ENCODE assay signal across 30 cellular contexts in genomic region chr3:5497497-5497896, GRCh38.
"Had no signal": no experiment of that assay in that cellular context is flagged by ENCODE, and none has a peak within 500 bp of the region (broad histone marks: within the 10 kb centered on the region; RNA-seq: fewer than 3 reads in every experiment).

No MANE protein-coding gene starts in this region.

- H3K4me3 ChIP-seq: adrenal gland, body of pancreas, esophagus muscularis mucosa, gastrocnemius medialis, heart left ventricle had no signal

- DNase-seq: activated B cell treated with CpG ODN at 0.5 μM for 24 hours; activated CD4-positive, alpha-beta T cell treated with anti-CD3 and anti-CD28 coated beads for 48 hours; activated CD4-positive, alpha-beta T cell treated with anti-CD3 and anti-CD28 coated beads, Interleukin-2, amount 50 U/mL, for 1 hour; activated CD4-positive, alpha-beta T cell treated with anti-CD3 and anti-CD28 coated beads, Interleukin-2, amount 50 U/mL, for 48 hours; activated CD8-positive, alpha-beta memory T cell treated with anti-CD3 and anti-CD28 coated beads for 24 hours; activated CD8-positive, alpha-beta T cell treated with anti-CD3 and anti-CD28 coated beads for 36 hours; activated effector memory CD4-positive, alpha-beta T cell treated with anti-CD3 and anti-CD28 coated beads, Interleukin-2, amount 50 U/mL, for 16 hours; activated naive CD4-positive, alpha-beta T cell treated with anti-CD3 and anti-CD28 coated beads, Interleukin-2, amount 10 ng/mL, durations not matched to agents 7 days and 5 days; activated naive CD8-positive, alpha-beta T cell treated with anti-CD3 and anti-CD28 coated beads, Interleukin-2, amount 50 U/mL, for 24 hours; activated T-cell treated with anti-CD3 and anti-CD28 coated beads, Interleukin-2, amount 50 U/mL, for 4 hours; adrenal gland; amygdala; aorta; body of pancreas; caudate nucleus; cortex of kidney; dermis blood vessel endothelial cell; effector CD4-positive, alpha-beta T cell; effector memory CD8-positive, alpha-beta T cell; gastrocnemius medialis; glutamatergic neuron; heart left ventricle; T-helper 17 cell; T1000; WERI-Rb-1 had no signal

- H3K27ac ChIP-seq: adrenal gland, body of pancreas, esophagus muscularis mucosa, foreskin keratinocyte, gastrocnemius medialis, heart left ventricle, WERI-Rb-1 had no signal

- H3K27me3 ChIP-seq: adrenal gland, body of pancreas, esophagus muscularis mucosa, foreskin keratinocyte, gastrocnemius medialis, heart left ventricle had no signal

- FAIRE-seq: colon had no signal

- H3K36me3 ChIP-seq: adrenal gland, esophagus muscularis mucosa, gastrocnemius medialis, heart left ventricle, WERI-Rb-1 had no signal

- ATAC-seq: activated CD4-positive, CD25-positive, alpha-beta regulatory T cell treated with anti-CD3 and anti-CD28 coated beads, Interleukin-2, amount 50 U/mL, for 24 hours; activated CD8-positive, alpha-beta T cell treated with anti-CD3 and anti-CD28 coated beads for 36 hours; activated naive CD8-positive, alpha-beta T cell treated with anti-CD3 and anti-CD28 coated beads, Interleukin-2, amount 50 U/mL, for 24 hours; activated T-cell treated with anti-CD3 and anti-CD28 coated beads, Interleukin-2, amount 50 U/mL, for 4 hours; activated T-helper 17 cell treated with anti-CD3 and anti-CD28 coated beads, Interleukin-2, amount 50 U/mL, for 72 hours; body of pancreas; effector memory CD8-positive, alpha-beta T cell; foreskin keratinocyte; gastrocnemius medialis; heart left ventricle; T-helper 17 cell had no signal

- H3K9me3 ChIP-seq: adrenal gland, body of pancreas, esophagus muscularis mucosa, gastrocnemius medialis, heart left ventricle had no signal

- H3K4me1 ChIP-seq: adrenal gland, body of pancreas, esophagus muscularis mucosa, foreskin keratinocyte, gastrocnemius medialis, heart left ventricle had no signal
